9 cellular contexts compared by ENCODE assay signal in genomic region chr21:44294391-44295162, GRCh38. TPM values are rescaled to one million over a fixed set of nuclear protein-coding genes. Genes with fewer than 3 reads are reported as not detected.
DNase-seq lines count a peak whose midpoint lies in the region; ATAC-seq and TF ChIP-seq lines count a peak whose summit lies in the region.
"Had no signal": no experiment of that assay in that cellular context is flagged by ENCODE, and none has a peak within 500 bp of the region (broad histone marks: within the 10 kb centered on the region; RNA-seq: fewer than 3 reads in every experiment).

No MANE protein-coding gene starts in this region.

- no peak overlapping the region for H3K4me3 Mint-ChIP-seq in activated CD4-positive, alpha-beta T cell treated with anti-CD3 and anti-CD28 coated beads, Interleukin-2, amount 10 ng/mL, durations not matched to agents 7 days and 5 days
- H3K4me3 Mint-ChIP-seq: activated CD4-positive, alpha-beta memory T cell treated with anti-CD3 and anti-CD28 coated beads for 36 hours had no signal

- intact Hi-C loops in uterus (cut with DNase I; ENCODE audit: low total_unique reads), result no loop called here

- no peaks in the 10 kb centered on the region for H3K36me3 Mint-ChIP-seq in activated CD4-positive, alpha-beta T cell treated with anti-CD3 and anti-CD28 coated beads, Interleukin-2, amount 10 ng/mL, durations not matched to agents 7 days and 5 days (ENCODE audit: low read depth)
- H3K36me3 Mint-ChIP-seq: activated CD4-positive, alpha-beta memory T cell treated with anti-CD3 and anti-CD28 coated beads for 36 hours had no signal

- H3K4me1 Mint-ChIP-seq in activated CD4-positive, alpha-beta T cell treated with anti-CD3 and anti-CD28 coated beads, Interleukin-2, amount 10 ng/mL, durations not matched to agents 7 days and 5 days, result peaks cover 40% of the 10 kb centered on the region

- peak overlapping the region; percentile 50 for H3K27ac Mint-ChIP-seq in activated CD4-positive, alpha-beta T cell treated with anti-CD3 and anti-CD28 coated beads, Interleukin-2, amount 10 ng/mL, durations not matched to agents 7 days and 5 days
- H3K27ac Mint-ChIP-seq: activated CD4-positive, alpha-beta memory T cell treated with anti-CD3 and anti-CD28 coated beads for 36 hours had no signal

- no peak overlapping the region for H3K4me3 ChIP-seq in fibroblast of the aortic adventitia (ENCODE audit: low read depth, low read length)
- no peak overlapping the region for H3K4me3 ChIP-seq in uterus
- H3K4me3 ChIP-seq: right lobe of liver had no signal

- H3K36me3 ChIP-seq in uterus, result no peaks in the 10 kb centered on the region
- H3K36me3 ChIP-seq: right lobe of liver had no signal

- no peak overlapping the region for H3K27ac ChIP-seq in uterus
- H3K27ac ChIP-seq: right lobe of liver had no signal

- H3K4me1 ChIP-seq in uterus, result peaks cover 0 to 10% of the 10 kb centered on the region in 2 donors

- DNase-seq in activated CD4-positive, alpha-beta T cell treated with anti-CD3 and anti-CD28 coated beads, Interleukin-2, amount 10 ng/mL, durations not matched to agents 7 days and 5 days, result no peak
- no peak for DNase-seq in activated CD4-positive, alpha-beta T cell treated with anti-CD3 and anti-CD28 coated beads for 1 hour
- peak; percentile 41 for DNase-seq in fibroblast of the aortic adventitia (ENCODE audit: low read depth)
- peak; percentile 66 to 78 for DNase-seq in uterus
- no peak for DNase-seq in middle frontal gyrus (ENCODE audit: extremely low spot score, low spot score)

- TF ChIP-seq POLR2A in uterus (IDR thresholded peaks at IDR 0.05) (no peak), GM18505 (IDR thresholded peaks at IDR 0.05; ENCODE audit: borderline replicate concordance, extremely low read depth, insufficient read depth, insufficient read length) (no peak)

- ATAC-seq in GM18505 (IDR thresholded peaks at IDR 0.05; ENCODE audit: unreplicated experiment), result no peak
- ATAC-seq: PC-3, right lobe of liver had no signal

- no peaks in the 10 kb centered on the region for H3K27me3 ChIP-seq in uterus
- H3K27me3 ChIP-seq: right lobe of liver had no signal

- TF ChIP-seq CTCF in fibroblast of the aortic adventitia (IDR thresholded peaks at IDR 0.05; ENCODE audit: insufficient read depth, low read length) (no peak), uterus (IDR thresholded peaks at IDR 0.05) (no peak)

- CTCF ChIA-PET in activated CD4-positive, alpha-beta T cell treated with anti-CD3 and anti-CD28 coated beads, Interleukin-2, amount 10 ng/mL, durations not matched to agents 7 days and 5 days (lab: Charles Lee), result interaction anchor here (1.8 kb wide), 1 partner anchor 10 kb away, joined by 5 read pairs; no protein-coding TSS in a partner anchor

- no peaks in the 10 kb centered on the region for H3K9me3 Mint-ChIP-seq in activated CD4-positive, alpha-beta T cell treated with anti-CD3 and anti-CD28 coated beads, Interleukin-2, amount 10 ng/mL, durations not matched to agents 7 days and 5 days
- H3K9me3 Mint-ChIP-seq: activated CD4-positive, alpha-beta memory T cell treated with anti-CD3 and anti-CD28 coated beads for 36 hours had no signal

- POLR2A ChIA-PET in activated CD4-positive, alpha-beta T cell treated with anti-CD3 and anti-CD28 coated beads, Interleukin-2, amount 10 ng/mL, durations not matched to agents 7 days and 5 days (lab: Charles Lee), result interaction anchor here (0.6 kb wide), 1 partner anchor 429 kb away, joined by 3 read pairs; no protein-coding TSS in a partner anchor

- H3K9me3 ChIP-seq in uterus, result no peaks in the 10 kb centered on the region
- H3K9me3 ChIP-seq: right lobe of liver had no signal

- no peaks in the 10 kb centered on the region for H3K27me3 Mint-ChIP-seq in activated CD4-positive, alpha-beta T cell treated with anti-CD3 and anti-CD28 coated beads, Interleukin-2, amount 10 ng/mL, durations not matched to agents 7 days and 5 days
- H3K27me3 Mint-ChIP-seq: activated CD4-positive, alpha-beta memory T cell treated with anti-CD3 and anti-CD28 coated beads for 36 hours had no signal

RNA-seq across cellular contexts. Expression of gene PFKL, which starts 5.3 kb away (rescaled TPM):
- 100 to 1,000 TPM; 190 to 210 TPM for total RNA-seq in activated CD4-positive, alpha-beta T cell treated with anti-CD3 and anti-CD28 coated beads, Interleukin-2, amount 10 ng/mL, durations not matched to agents 7 days and 5 days
- total RNA-seq in fibroblast of the aortic adventitia (ENCODE audit: low replicate concordance), result 96.8 and 114 TPM in 2 replicates
- total RNA-seq in uterus, result 100 to 1,000 TPM in 1 of 4 donors, 10 to 100 TPM in 3; 36.5 to 144 (median 75.4) TPM

RNA-seq across cellular contexts. Expression of gene AIRE, which starts 8.9 kb away (rescaled TPM):
- total RNA-seq in activated CD4-positive, alpha-beta T cell treated with anti-CD3 and anti-CD28 coated beads, Interleukin-2, amount 10 ng/mL, durations not matched to agents 7 days and 5 days, result under 1 TPM; 0.27 to 0.30 TPM
- total RNA-seq in fibroblast of the aortic adventitia (ENCODE audit: low replicate concordance) (not detected in 2 replicates), uterus (under 1 TPM in 1 of 4 donors, not detected in 3; 0.21 TPM)
- total RNA-seq: activated CD4-positive, alpha-beta memory T cell treated with anti-CD3 and anti-CD28 coated beads for 36 hours; PC-3; right lobe of liver had no signal

RNA-seq across cellular contexts. Expression of gene DNMT3L, which starts 32.9 kb away (rescaled TPM):
- not detected for total RNA-seq in activated CD4-positive, alpha-beta T cell treated with anti-CD3 and anti-CD28 coated beads, Interleukin-2, amount 10 ng/mL, durations not matched to agents 7 days and 5 days
- total RNA-seq in fibroblast of the aortic adventitia (ENCODE audit: low replicate concordance) (not detected in 2 replicates), uterus (not detected)
- total RNA-seq: activated CD4-positive, alpha-beta memory T cell treated with anti-CD3 and anti-CD28 coated beads for 36 hours; PC-3 had no signal

RNA-seq across cellular contexts. Expression of gene CFAP410, which starts 44.6 kb away (rescaled TPM):
- 10 to 100 TPM; 11.6 to 16.0 TPM for total RNA-seq in activated CD4-positive, alpha-beta T cell treated with anti-CD3 and anti-CD28 coated beads, Interleukin-2, amount 10 ng/mL, durations not matched to agents 7 days and 5 days
- total RNA-seq in fibroblast of the aortic adventitia (ENCODE audit: low replicate concordance) (9.4 and 17.7 TPM in 2 replicates), uterus (10 to 100 TPM; 23.8 to 44.8 (median 26.0) TPM)

RNA-seq across cellular contexts. Expression of gene ICOSLG, which starts 53.8 kb away (rescaled TPM):
- 1 to 10 TPM; 4.9 to 5.5 TPM for total RNA-seq in activated CD4-positive, alpha-beta T cell treated with anti-CD3 and anti-CD28 coated beads, Interleukin-2, amount 10 ng/mL, durations not matched to agents 7 days and 5 days
- total RNA-seq in fibroblast of the aortic adventitia (ENCODE audit: low replicate concordance) (0.09 TPM in 1 of 2 replicates, not detected in the other), uterus (1 to 10 TPM in 2 of 4 donors, under 1 TPM in 2; 0.51 to 5.1 (median 1.4) TPM)

Comparison
In these comparisons a context has a peak if more than half of its experiments do, and no peak if none do; other contexts are left out.
1. DNase-seq: peak in fibroblast of the aortic adventitia (single experiment) and uterus (2 of 2); none in activated CD4-positive, alpha-beta T cell treated with anti-CD3 and anti-CD28 coated beads, Interleukin-2, amount 10 ng/mL, durations not matched to agents 7 days and 5 days (single experiment), activated CD4-positive, alpha-beta T cell treated with anti-CD3 and anti-CD28 coated beads for 1 hour (single experiment) and middle frontal gyrus (single experiment).